ENCODE assay signal across 8 cellular contexts in the genomic region with DNA sequence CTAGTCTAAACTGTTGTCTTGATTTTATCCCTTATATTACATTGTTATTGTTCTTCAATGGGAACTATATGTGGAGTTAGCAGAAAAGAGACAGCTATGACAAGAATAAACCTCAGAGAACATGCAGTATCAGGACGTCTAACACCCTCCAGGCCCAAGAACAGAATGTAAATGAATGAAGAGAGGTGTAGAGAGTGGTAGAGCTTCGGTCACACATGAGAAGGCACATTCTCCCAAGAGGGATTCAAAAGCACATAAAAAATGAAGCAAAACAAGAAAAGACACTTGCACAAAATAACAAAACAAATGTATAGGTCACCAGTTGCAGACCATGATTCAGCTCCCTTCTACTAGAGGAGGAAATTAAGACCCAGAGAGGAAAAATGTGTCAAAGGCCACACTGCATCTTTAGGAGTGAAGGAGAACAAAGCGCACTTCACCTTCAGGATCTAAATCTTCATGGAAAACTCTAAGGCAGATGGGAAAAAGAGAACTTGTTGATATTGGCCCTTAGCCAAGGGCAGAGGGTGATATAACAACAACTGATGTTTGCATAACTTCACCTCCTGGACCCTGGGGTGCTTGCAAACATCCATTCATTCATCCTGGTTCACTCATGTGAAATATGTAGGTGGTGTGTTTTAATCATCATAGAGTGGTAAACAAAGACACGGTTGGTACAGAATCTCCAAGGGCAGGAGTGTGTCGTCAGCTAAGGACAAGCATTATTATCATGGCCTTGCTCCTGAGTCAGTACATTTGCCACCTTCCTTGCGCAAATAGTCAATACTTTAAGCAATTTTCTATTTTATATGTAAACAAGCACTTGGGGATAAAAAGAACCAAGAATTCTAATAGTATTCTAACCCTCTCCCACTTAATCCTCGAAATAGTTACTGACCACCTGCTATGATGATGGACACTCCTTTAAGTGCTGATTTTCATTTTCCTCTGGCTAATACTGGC. TPM values are rescaled to one million over a fixed set of nuclear protein-coding genes. Genes with fewer than 3 reads are reported as not detected.
DNase-seq lines count a peak whose midpoint lies in the region; ATAC-seq, FAIRE-seq and TF ChIP-seq lines count a peak whose summit lies in the region.

No MANE protein-coding gene starts in this region.

- no peaks in the 10 kb centered on the region for H3K36me3 Mint-ChIP-seq in endodermal cell (ENCODE audit: low read depth)

- peak; percentile 43 for FAIRE-seq in GM12891 (lab: Jason Lieb, UNC)

- no peak for DNase-seq in GM12891 (ENCODE audit: insufficient read length, low spot score)
- DNase-seq in NCI-H345 (lab: John Stamatoyannopoulos, UW), result peak; percentile 85
- peak; percentile 65 for DNase-seq in fibroblast of villous mesenchyme (ENCODE audit: low read depth)
- DNase-seq in endodermal cell, result no peak
- no peak for DNase-seq in GM10266 (ENCODE audit: extremely low spot score)
- DNase-seq in upper lobe of right lung, result no peak
- DNase-seq in superior temporal gyrus (ENCODE audit: extremely low spot score), result no peak

- WGBS in endodermal cell (ENCODE audit: insufficient coverage in 1 of 2, insufficient read length in 1 of 2), 2 experiments, result 92 to 96% methylated on average over 4 to 7 of the region's 7 CpGs

- ATAC-seq in HG02798 (IDR thresholded peaks at IDR 0.05; ENCODE audit: poor library complexity, unreplicated experiment), result peak; percentile 48
- ATAC-seq in upper lobe of right lung, result no peak

- TF ChIP-seq CTCF in fibroblast of villous mesenchyme (IDR thresholded peaks at IDR 0.05; ENCODE audit: insufficient read depth, low read depth, low read length), result no peak
- no peak for TF ChIP-seq CTCF in endodermal cell (conservative IDR thresholded peaks at IDR 0.05)
- TF ChIP-seq CTCF in GM10266 (IDR thresholded peaks at IDR 0.05; ENCODE audit: control insufficient read depth, insufficient read depth, low read depth, missing control alignments), result no peak
- TF ChIP-seq CTCF in upper lobe of right lung (IDR thresholded peaks at IDR 0.05), result no peak

- H3K36me3 ChIP-seq in endodermal cell (ENCODE audit: control insufficient read depth, insufficient read depth, low read length), result no peaks in the 10 kb centered on the region
- no peaks in the 10 kb centered on the region for H3K36me3 ChIP-seq in upper lobe of right lung

- H3K4me3 ChIP-seq in fibroblast of villous mesenchyme (ENCODE audit: low read depth, low read length) (no peak overlapping the region), endodermal cell (ENCODE audit: low read length) (no peak overlapping the region), upper lobe of right lung (no peak overlapping the region)

- H3K27me3 Mint-ChIP-seq in endodermal cell (ENCODE audit: insufficient read depth), result no peaks in the 10 kb centered on the region

- H3K9me3 ChIP-seq in endodermal cell (ENCODE audit: control insufficient read depth, low read length) (no peaks in the 10 kb centered on the region), upper lobe of right lung (no peaks in the 10 kb centered on the region)

- H3K27ac ChIP-seq in endodermal cell (ENCODE audit: low read depth, low read length) (no peak overlapping the region), upper lobe of right lung (no peak overlapping the region)

- H3K9me3 Mint-ChIP-seq in endodermal cell, result peaks cover 2% of the 10 kb centered on the region

- H3K27me3 ChIP-seq in endodermal cell (ENCODE audit: control insufficient read depth, insufficient read depth, low read length, poor library complexity, severe bottlenecking) (no peaks in the 10 kb centered on the region), upper lobe of right lung (no peaks in the 10 kb centered on the region)

- no peak for TF ChIP-seq POLR2A in GM12891 (IDR thresholded peaks at IDR 0.05; ENCODE audit: low read depth, low read length)

- H3K4me1 Mint-ChIP-seq in endodermal cell, result peaks cover 4% of the 10 kb centered on the region

- no peaks in the 10 kb centered on the region for H3K4me1 ChIP-seq in endodermal cell (ENCODE audit: control insufficient read depth, insufficient read depth, low read length)
- H3K4me1 ChIP-seq in upper lobe of right lung, result no peaks in the 10 kb centered on the region

- no peak overlapping the region for H3K4me3 Mint-ChIP-seq in endodermal cell

- H3K27ac Mint-ChIP-seq in endodermal cell, result no peak overlapping the region

- no peak overlapping the region for H3K9ac ChIP-seq in endodermal cell (ENCODE audit: extremely low read depth, low read length, poor library complexity, severe bottlenecking)

- intact Hi-C loops in upper lobe of right lung (cut with DNase I), result no loop called here

TF ChIP-seq in GM12891, 5 proteins besides CTCF, POLR2A, EP300 and RAD21:
- no peak for TF ChIP-seq POLR2AphosphoS5 (IDR thresholded peaks at IDR 0.05; ENCODE audit: low read depth, low read length)

RNA-seq across cellular contexts. Expression of a gene that starts 8.8 kb away (rescaled TPM):
- polyA plus RNA-seq in GM12891 (2012; ENCODE audit: low read depth, missing spikeins), result 0.09 TPM
- 1.9 and 6.9 TPM in 2 replicates for total RNA-seq in fibroblast of villous mesenchyme
- total RNA-seq in endodermal cell, result 1 to 10 TPM; 1.3 to 2.4 TPM
- polyA plus RNA-seq in endodermal cell (2013, experiment 1 of 2), result 1.2 TPM
- 0.99 TPM for polyA plus RNA-seq in endodermal cell (2013, experiment 2 of 2)
- total RNA-seq in upper lobe of right lung, result 0.49 TPM

Comparison
In these comparisons a context has a peak if more than half of its experiments do, and no peak if none do; other contexts are left out.
1. DNase-seq: peak in NCI-H345 (single experiment) and fibroblast of villous mesenchyme (single experiment); none in GM12891 (single experiment), endodermal cell (single experiment), GM10266 (single experiment), upper lobe of right lung (single experiment) and superior temporal gyrus (single experiment).